Comparison of ENCODE assay signal across 28 cellular contexts in the genomic region with DNA sequence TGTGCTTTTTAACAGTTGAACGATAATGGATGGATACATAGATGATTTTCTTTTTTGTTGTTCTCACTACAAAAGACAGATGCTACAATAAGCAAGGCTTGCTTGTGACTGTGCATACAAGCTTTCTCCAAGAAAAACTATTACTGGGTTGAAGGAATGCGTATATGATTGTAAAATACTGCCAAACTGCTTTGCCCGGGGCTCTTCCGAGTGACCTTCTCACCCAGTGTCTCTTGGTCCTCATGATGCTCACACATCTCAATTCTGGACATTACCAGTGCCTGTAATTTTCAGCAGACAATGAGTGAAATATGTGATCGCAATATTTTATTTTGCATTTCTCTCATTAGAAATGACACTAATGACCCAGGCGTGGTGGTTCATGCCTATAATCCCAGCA. TPM values are rescaled to one million over a fixed set of nuclear protein-coding genes. Genes with fewer than 3 reads are reported as not detected.
A peak's percentile ranks its signal among the peaks of the same experiment; 100 is the strongest.
DNase-seq lines count a peak whose midpoint lies in the region; ATAC-seq, FAIRE-seq and TF ChIP-seq lines count a peak whose summit lies in the region.
"Had no signal": no experiment of that assay in that cellular context is flagged by ENCODE, and none has a peak within 500 bp of the region (broad histone marks: within the 10 kb centered on the region; RNA-seq: fewer than 3 reads in every experiment).

No MANE protein-coding gene starts in this region.

- H3K36me3 ChIP-seq in CD4-positive, CD25-positive, alpha-beta regulatory T cell (ENCODE audit: control insufficient read depth, insufficient read depth, low read length) = peaks cover 37% of the 10 kb centered on the region
- H3K36me3 ChIP-seq: MG63, SJSA1 had no signal

- ATAC-seq in CD4-positive, CD25-positive, alpha-beta regulatory T cell (ENCODE audit: low read depth in 2 of 2) = no peak
- ATAC-seq in activated B cell treated with CpG ODN at 0.5 μM for 24 hours (ENCODE audit: low read depth) = no peak
- no peak for ATAC-seq in natural killer cell
- no peak for ATAC-seq in HG03175 (IDR thresholded peaks at IDR 0.05; ENCODE audit: unreplicated experiment)
- ATAC-seq: CD8-positive, alpha-beta T cell; GM23338; PC-3 had no signal

- H3K27ac ChIP-seq in CD4-positive, CD25-positive, alpha-beta regulatory T cell (ENCODE audit: insufficient read depth, low read length, poor library complexity, severe bottlenecking) = no peak overlapping the region
- H3K27ac ChIP-seq: BLaER1, SJSA1 had no signal

- peaks cover 33% of the 10 kb centered on the region for H3K36me3 Mint-ChIP-seq in CD4-positive, CD25-positive, alpha-beta regulatory T cell
- H3K36me3 Mint-ChIP-seq in activated B cell treated with CpG ODN at 0.5 μM for 24 hours (ENCODE audit: low read depth) (peaks cover 47% of the 10 kb centered on the region), natural killer cell (no peaks in the 10 kb centered on the region)

- peak; percentile 9 for FAIRE-seq in GM18507 (lab: Jason Lieb, UNC)
- FAIRE-seq: GM12892, HTR-8/SVneo had no signal

- H3K4me1 Mint-ChIP-seq in CD4-positive, CD25-positive, alpha-beta regulatory T cell = peaks cover 35 to 88% (median 64%) of the 10 kb centered on the region in 4 donors
- peaks cover 93% of the 10 kb centered on the region for H3K4me1 Mint-ChIP-seq in activated B cell treated with CpG ODN at 0.5 μM for 24 hours
- peaks cover 84 to 87% of the 10 kb centered on the region in 2 donors for H3K4me1 Mint-ChIP-seq in natural killer cell

- H3K27me3 ChIP-seq in CD4-positive, CD25-positive, alpha-beta regulatory T cell (ENCODE audit: control insufficient read depth, insufficient read depth, low read length) = no peaks in the 10 kb centered on the region
- H3K27me3 ChIP-seq: BLaER1, MG63, SJSA1 had no signal

- H3K27me3 Mint-ChIP-seq in CD4-positive, CD25-positive, alpha-beta regulatory T cell = no peaks in the 10 kb centered on the region
- H3K27me3 Mint-ChIP-seq in activated B cell treated with CpG ODN at 0.5 μM for 24 hours = no peaks in the 10 kb centered on the region
- H3K27me3 Mint-ChIP-seq in natural killer cell (ENCODE audit: low read depth in 2 of 2) = no peaks in the 10 kb centered on the region

- peaks cover 0 to 2% (median 0%) of the 10 kb centered on the region in 7 donors for H3K9me3 Mint-ChIP-seq in CD4-positive, CD25-positive, alpha-beta regulatory T cell
- H3K9me3 Mint-ChIP-seq in activated B cell treated with CpG ODN at 0.5 μM for 24 hours (no peaks in the 10 kb centered on the region), natural killer cell (no peaks in the 10 kb centered on the region)
- H3K9me3 Mint-ChIP-seq: CD8-positive, alpha-beta T cell; GM23338; H9 had no signal

- H3K4me1 ChIP-seq in CD4-positive, CD25-positive, alpha-beta regulatory T cell (ENCODE audit: control insufficient read depth, insufficient read depth, low read length, poor library complexity, severe bottlenecking) = peaks cover 50% of the 10 kb centered on the region
- H3K4me1 ChIP-seq: SJSA1 had no signal

- peak overlapping the region in 2 of 4 donors; percentile 19 to 38 for H3K4me3 Mint-ChIP-seq in CD4-positive, CD25-positive, alpha-beta regulatory T cell
- H3K4me3 Mint-ChIP-seq in activated B cell treated with CpG ODN at 0.5 μM for 24 hours (no peak overlapping the region), natural killer cell (peak overlapping the region; percentile 47)
- H3K4me3 Mint-ChIP-seq: CD8-positive, alpha-beta T cell; GM23338; H9 had no signal

- no peaks in the 10 kb centered on the region for H3K9me3 ChIP-seq in CD4-positive, CD25-positive, alpha-beta regulatory T cell (ENCODE audit: control insufficient read depth in 2 of 2, low read length in 2 of 2)
- H3K9me3 ChIP-seq: MG63, SJSA1 had no signal

- POLR2A ChIA-PET in activated B cell treated with CpG ODN at 0.5 μM for 24 hours (lab: Charles Lee) = interaction anchor here (0.7 to 14.5 kb wide), 3 partner anchors 12 to 60 kb away, joined by 9 to 319 read pairs (median 308); partner anchors contain the start of gene INPP5D

- no peak overlapping the region for H3K4me3 ChIP-seq in CD4-positive, CD25-positive, alpha-beta regulatory T cell (ENCODE audit: low read depth, low read length)
- H3K4me3 ChIP-seq: BLaER1, GM23338, MG63, SJSA1 had no signal

- intact Hi-C loops in activated B cell treated with CpG ODN at 0.5 μM for 24 hours (cut with micrococcal nuclease) (no loop called here), natural killer cell (cut with micrococcal nuclease) (no loop called here)

- DNase-seq in CD4-positive, CD25-positive, alpha-beta regulatory T cell = no peak
- DNase-seq in GM18507 (ENCODE audit: extremely low spot score, insufficient read length, low read depth) (no peak), activated B cell treated with CpG ODN at 0.5 μM for 24 hours (no peak), natural killer cell (no peak), RKO (ENCODE audit: low spot score) (no peak), COLO668 (lab: John Stamatoyannopoulos, UW; ENCODE audit: unreplicated experiment) (no peak)
- DNase-seq in activated T-cell treated with anti-CD3 and anti-CD28 coated beads, Interleukin-2, amount 50 U/mL, for 48 hours = no peak
- DNase-seq: Calu3; CD8-positive, alpha-beta T cell; DMS79 treated with DMSO at 0.1 percent for 48 hours; H9; KBM-7; MG63; NCI-H1105 treated with DMSO at 0.1 percent for 48 hours; NCI-H2029; NCI-H446 treated with DMSO at 0.1 percent for 48 hours; NCI-H526; NCI-H82; NK-92 treated with Interleukin-12 subunit alpha and Interleukin-12 subunit beta, amount 100 ng/mL, for 24 hours; PC-3; Right ventricle myocardium superior; RPMI8226 had no signal

- TF ChIP-seq CTCF in activated B cell treated with CpG ODN at 0.5 μM for 24 hours (IDR thresholded peaks at IDR 0.05) = no peak
- no peak for TF ChIP-seq CTCF in natural killer cell (IDR thresholded peaks at IDR 0.05)

- CTCF ChIA-PET in activated B cell treated with CpG ODN at 0.5 μM for 24 hours (lab: Charles Lee) = no interaction called here

- peak overlapping the region; percentile 18 to 94 (median 69) for H3K27ac Mint-ChIP-seq in CD4-positive, CD25-positive, alpha-beta regulatory T cell
- peak overlapping the region; percentile 46 for H3K27ac Mint-ChIP-seq in activated B cell treated with CpG ODN at 0.5 μM for 24 hours
- peak overlapping the region; percentile 60 to 77 for H3K27ac Mint-ChIP-seq in natural killer cell
- H3K27ac Mint-ChIP-seq: CD8-positive, alpha-beta T cell; GM23338; H9 had no signal

RNA-seq across cellular contexts. Expression of gene INPP5D, which starts 35.9 kb away (rescaled TPM):
- total RNA-seq in CD4-positive, CD25-positive, alpha-beta regulatory T cell = 278 TPM
- 10 to 100 TPM; 56.9 to 79.8 (median 69.0) TPM for polyA plus RNA-seq in CD4-positive, CD25-positive, alpha-beta regulatory T cell
- total RNA-seq in activated B cell treated with CpG ODN at 0.5 μM for 24 hours (247 and 275 TPM in 2 replicates), natural killer cell (100 to 1,000 TPM; 385 to 498 (median 497) TPM)
- total RNA-seq: Calu3 had no signal
